In genomic region chr5:16412556-16412955, GRCh38 we compare ENCODE assay signal across 24 cellular contexts. TPM values are rescaled to one million over a fixed set of nuclear protein-coding genes. Genes with fewer than 3 reads are reported as not detected.
DNase-seq lines count a peak whose midpoint lies in the region; ATAC-seq, FAIRE-seq and TF ChIP-seq lines count a peak whose summit lies in the region.
"Had no signal": no experiment of that assay in that cellular context is flagged by ENCODE, and none has a peak within 500 bp of the region (broad histone marks: within the 10 kb centered on the region; RNA-seq: fewer than 3 reads in every experiment).

No MANE protein-coding gene starts in this region.

- H3K79me2 ChIP-seq in SK-N-SH (ENCODE audit: insufficient read depth), result no peaks in the 10 kb centered on the region

- no peaks in the 10 kb centered on the region for H4K20me1 ChIP-seq in SK-N-SH (ENCODE audit: insufficient read depth)
- H4K20me1 ChIP-seq: BLaER1 treated with 17β-estradiol and CSF1 and Interleukin-3, amounts not matched to agents 10 nM and 100 nM had no signal

- CTCF ChIA-PET in SK-N-SH (lab: Yijun Ruan, JAX), result interaction anchor here (1.8 kb wide), 1 partner anchor 21 kb away, joined by 3 read pairs; no protein-coding TSS in a partner anchor

- TF ChIP-seq RAD21 in SK-N-SH (IDR thresholded peaks at IDR 0.05; ENCODE audit: low read length), result no peak

- H3K4me2 ChIP-seq in SK-N-SH, result peak overlapping the region; percentile 43; the same call in 1 of the 2 replicates
- H3K4me2 ChIP-seq: BLaER1 treated with 17β-estradiol and CSF1 and Interleukin-3, amounts not matched to agents 10 nM and 100 nM had no signal

- peaks cover 11 to 13% of the 10 kb centered on the region in 2 experiments; a peak in 3 of 4 replicates for H3K4me1 ChIP-seq in SK-N-SH (ENCODE audit: control insufficient read depth in 1 of 2, insufficient read depth in 2 of 2, low read depth in 1 of 2, low read length in 1 of 2)
- H3K4me1 ChIP-seq: BLaER1 treated with 17β-estradiol and CSF1 and Interleukin-3, amounts not matched to agents 10 nM and 100 nM had no signal

- no peak for TF ChIP-seq POLR2A in GM12892 (IDR thresholded peaks at IDR 0.05; ENCODE audit: low read depth, low read length)

- H3K27me3 ChIP-seq in SK-N-SH (ENCODE audit: insufficient read depth), result no peaks in the 10 kb centered on the region
- H3K27me3 ChIP-seq: BLaER1 treated with 17β-estradiol and CSF1 and Interleukin-3, amounts not matched to agents 10 nM and 100 nM had no signal

- POLR2A ChIA-PET in SK-N-SH (lab: Yijun Ruan, JAX), result no interaction called here

- H2AFZ ChIP-seq in SK-N-SH (ENCODE audit: low read depth), result no peak overlapping the region

- no peaks in the 10 kb centered on the region for H3K9me2 ChIP-seq in SK-N-SH

- FAIRE-seq in GM12892 (lab: Jason Lieb, UNC), result no peak
- FAIRE-seq: A204.1, D721Med, GM12891, H1, RCC 7860 had no signal

- no peak for ATAC-seq in SK-N-SH treated with all-trans-retinoic acid at 6 μM for 48 hours

- no peak overlapping the region for H3K9ac ChIP-seq in SK-N-SH
- H3K9ac ChIP-seq: BLaER1 treated with 17β-estradiol and CSF1 and Interleukin-3, amounts not matched to agents 10 nM and 100 nM had no signal

- no peak overlapping the region; a peak in 1 of 4 replicates for H3K27ac ChIP-seq in SK-N-SH (ENCODE audit: low read depth in 2 of 2, low read length in 1 of 2)
- H3K27ac ChIP-seq: BLaER1 treated with 17β-estradiol and CSF1 and Interleukin-3, amounts not matched to agents 10 nM and 100 nM; SK-N-MC had no signal

- H3F3A ChIP-seq in SK-N-SH (replicated peaks; ENCODE audit: insufficient read depth), result no peaks in the 10 kb centered on the region

- no peak for TF ChIP-seq EP300 in SK-N-SH (IDR thresholded peaks at IDR 0.05; ENCODE audit: borderline replicate concordance in 1 of 2, low read depth in 1 of 2, low read length in 1 of 2)

- no peak for DNase-seq in SK-N-SH
- DNase-seq in epithelial cell of esophagus (ENCODE audit: low read depth), result peak; percentile 68
- DNase-seq in kidney tubule cell (ENCODE audit: low spot score), result peak; percentile 70
- no peak for DNase-seq in hypothalamus (lab: John Stamatoyannopoulos, UW)
- DNase-seq in stimulated activated naive CD4-positive, alpha-beta T cell (lab: John Stamatoyannopoulos, UW), result no peak
- DNase-seq in GM12892 (ENCODE audit: insufficient read length), result no peak
- DNase-seq: AML-193; CD4-positive, alpha-beta T cell; GDM1; KG1; MM.1S; NCI-H1694; NCI-H2081 treated with DMSO at 0.1 percent for 48 hours; NCI-H2171 treated with DMSO at 0.1 percent for 48 hours; NCI-H345; SIG-M5 had no signal

- TF ChIP-seq CTCF in SK-N-SH (IDR thresholded peaks at IDR 0.05) (no peak), epithelial cell of esophagus (IDR thresholded peaks at IDR 0.05; ENCODE audit: insufficient read depth, low read depth, low read length, missing control alignments) (no peak)

- H3K4me3 ChIP-seq in SK-N-SH (ENCODE audit: low read depth in 2 of 2, low read length in 1 of 2) (no peak overlapping the region), epithelial cell of esophagus (ENCODE audit: low read length) (no peak overlapping the region)
- H3K4me3 ChIP-seq: BLaER1 treated with 17β-estradiol and CSF1 and Interleukin-3, amounts not matched to agents 10 nM and 100 nM; SK-N-MC had no signal

- no peaks in the 10 kb centered on the region for H3K9me3 ChIP-seq in SK-N-SH
- H3K9me3 ChIP-seq: BLaER1 treated with 17β-estradiol and CSF1 and Interleukin-3, amounts not matched to agents 10 nM and 100 nM had no signal

- no peaks in the 10 kb centered on the region for H3K36me3 ChIP-seq in SK-N-SH (replicated peaks in 1 of 2; ENCODE audit: control insufficient read depth in 1 of 2, insufficient read depth in 2 of 2, low read length in 1 of 2)
- H3K36me3 ChIP-seq: BLaER1 treated with 17β-estradiol and CSF1 and Interleukin-3, amounts not matched to agents 10 nM and 100 nM had no signal

TF ChIP-seq in SK-N-SH, 30 proteins besides CTCF, POLR2A, EP300 and RAD21:
- TF ChIP-seq USF2 (IDR thresholded peaks at IDR 0.05; ENCODE audit: borderline replicate concordance, low read depth, low read length) (no peak), USF1 (IDR thresholded peaks at IDR 0.05; ENCODE audit: borderline replicate concordance, low read depth) (no peak), GATA2 (CRISPR knock-in tag; IDR thresholded peaks at IDR 0.05) (no peak), POLR2AphosphoS5 (IDR thresholded peaks at IDR 0.05; ENCODE audit: low read depth, low read length) (no peak), GABPA (IDR thresholded peaks at IDR 0.05; ENCODE audit: low read depth) (no peak), NRF1 (IDR thresholded peaks at IDR 0.05; ENCODE audit: low read depth, low read length) (no peak)

TF ChIP-seq in SK-N-SH treated with all-trans-retinoic acid at 6 μM for 48 hours, 23 proteins besides CTCF, POLR2A, EP300 and RAD21 (continues in another document):
- TF ChIP-seq PATZ1 (CRISPR knock-in tag; IDR thresholded peaks at IDR 0.05; ENCODE audit: borderline replicate concordance), result no peak
- no peak for TF ChIP-seq CSRNP3 (CRISPR knock-in tag; IDR thresholded peaks at IDR 0.05)
- TF ChIP-seq BACH2 (CRISPR knock-in tag; IDR thresholded peaks at IDR 0.05; ENCODE audit: borderline replicate concordance), result no peak
- TF ChIP-seq ZNF8 (CRISPR knock-in tag; IDR thresholded peaks at IDR 0.05), result no peak
- no peak for TF ChIP-seq OSR1 (CRISPR knock-in tag; IDR thresholded peaks at IDR 0.05)
- no peak for TF ChIP-seq ZNF70 (CRISPR knock-in tag; IDR thresholded peaks at IDR 0.05)
- no peak for TF ChIP-seq TSHZ2 (CRISPR knock-in tag; IDR thresholded peaks at IDR 0.05)
- no peak for TF ChIP-seq ARNTL (CRISPR knock-in tag; IDR thresholded peaks at IDR 0.05; ENCODE audit: borderline replicate concordance, low read depth)
- no peak for TF ChIP-seq GLIS3 (CRISPR knock-in tag; IDR thresholded peaks at IDR 0.05)
- no peak for TF ChIP-seq ZC3H10 (CRISPR knock-in tag; IDR thresholded peaks at IDR 0.05)
- TF ChIP-seq ZNF565 (CRISPR knock-in tag; conservative IDR thresholded peaks at IDR 0.05; ENCODE audit: low read depth), result no peak
- no peak for TF ChIP-seq TCF4 (CRISPR knock-in tag; IDR thresholded peaks at IDR 0.05; ENCODE audit: borderline replicate concordance)

RNA-seq across cellular contexts. Expression of gene ZNF622, which starts 53.0 kb away (rescaled TPM):
- 19.1 and 20.0 TPM in 2 replicates for polyA plus RNA-seq in SK-N-SH (2012; rRNA removed)
- polyA plus RNA-seq in SK-N-SH (2012; cell fraction: cytosol; rRNA removed), result 22.3 and 22.4 TPM in 2 replicates
- polyA plus RNA-seq in SK-N-SH (2012; cell fraction: nucleus; rRNA removed), result 15.3 and 18.1 TPM in 2 replicates
- 16.8 TPM for polyA plus RNA-seq in GM12892 (2012; ENCODE audit: missing spikeins)

Comparison
In these comparisons a context has a peak if more than half of its experiments do, and no peak if none do; other contexts are left out.
1. DNase-seq: peak in epithelial cell of esophagus (single experiment) and kidney tubule cell (single experiment); none in SK-N-SH (single experiment), hypothalamus (0 of 51), stimulated activated naive CD4-positive, alpha-beta T cell (0 of 6) and GM12892 (single experiment).